Comparison of ENCODE assay signal across 8 cellular contexts in genomic region chr7:54758702-54759665, GRCh38.
DNase-seq lines count a peak whose midpoint lies in the region; ATAC-seq lines count a peak whose summit lies in the region.

Gene SEC61G, minus strand, starts transcription at chr7:54759211. Its CDS starts 1,623 bp downstream, at chr7:54757588.

- H3K4me2 ChIP-seq in BLaER1 treated with 17β-estradiol and CSF1 and Interleukin-3, amounts not matched to agents 10 nM and 100 nM, result peak within 1 kb of the TSS; percentile 85 to 99 (median 93)

- no peaks in the 10 kb centered on the region for H3K9me3 ChIP-seq in BLaER1 treated with 17β-estradiol and CSF1 and Interleukin-3, amounts not matched to agents 10 nM and 100 nM (replicated peaks in 1 of 11)

- H3K4me1 ChIP-seq in BLaER1 treated with 17β-estradiol and CSF1 and Interleukin-3, amounts not matched to agents 10 nM and 100 nM, result peaks cover 15 to 62% (median 22%) of the 10 kb centered on the region in 10 experiments

- no peaks in the 10 kb centered on the region for H3K27me3 ChIP-seq in BLaER1 treated with 17β-estradiol and CSF1 and Interleukin-3, amounts not matched to agents 10 nM and 100 nM

- peaks cover 13 to 31% (median 27%) of the 10 kb centered on the region in 11 experiments; a peak in 20 of 22 replicates for H3K36me3 ChIP-seq in BLaER1 treated with 17β-estradiol and CSF1 and Interleukin-3, amounts not matched to agents 10 nM and 100 nM

- H3K4me3 ChIP-seq in BLaER1 treated with 17β-estradiol and CSF1 and Interleukin-3, amounts not matched to agents 10 nM and 100 nM, result peak within 1 kb of the TSS; percentile 84 to 99 (median 93)

- peak within 1 kb of the TSS; percentile 83 to 96 (median 92) for H3K27ac ChIP-seq in BLaER1 treated with 17β-estradiol and CSF1 and Interleukin-3, amounts not matched to agents 10 nM and 100 nM

- H3K9ac ChIP-seq in BLaER1 treated with 17β-estradiol and CSF1 and Interleukin-3, amounts not matched to agents 10 nM and 100 nM, result peak within 1 kb of the TSS; percentile 89 to 95 (median 93)

- DNase-seq in NCI-H748 (lab: John Stamatoyannopoulos, UW; ENCODE audit: unreplicated experiment) (peak; percentile 98), dedifferentiated amniotic fluid mesenchymal stem cell (ENCODE audit: extremely low spot score) (peak; percentile 96), left kidney (ENCODE audit: low read depth, low spot score) (peak; percentile 98)
- DNase-seq in activated CD4-positive, alpha-beta T cell treated with anti-CD3 and anti-CD28 coated beads, Interleukin-2, amount 50 U/mL, for 1 hour, result peak; percentile 95
- DNase-seq in stimulated activated CD4-positive, alpha-beta T cell treated with anti-CD3 and anti-CD28 coated beads, Interleukin-2, amount 100 ng/mL, for 24 hours, result peak; percentile 96 to 97

- H4K20me1 ChIP-seq in BLaER1 treated with 17β-estradiol and CSF1 and Interleukin-3, amounts not matched to agents 10 nM and 100 nM, result peaks cover 20 to 49% (median 40%) of the 10 kb centered on the region in 11 experiments; a peak in 21 of 22 replicates

- ATAC-seq in GM19351 (IDR thresholded peaks at IDR 0.05; ENCODE audit: unreplicated experiment), result peak; percentile 89
- peak; percentile 93 for ATAC-seq in HG03521 (IDR thresholded peaks at IDR 0.05; ENCODE audit: unreplicated experiment)

Comparison
In these comparisons a context has a peak if more than half of its experiments do, and no peak if none do; other contexts are left out.
1. Peak in every context shown above with its lines: DNase-seq, ATAC-seq, H3K4me3 ChIP-seq and H3K27ac ChIP-seq.